Comparison of ENCODE assay signal across 1 cellular context in genomic region chr1:36576118-36576517, GRCh38.
TF ChIP-seq lines count a peak whose summit lies in the region.

No MANE protein-coding gene starts in this region.

TF ChIP-seq in K562, 482 proteins besides CTCF, POLR2A, EP300 and RAD21 (continued from another document):
- no peak for TF ChIP-seq TAF9B (IDR thresholded peaks at IDR 0.05; ENCODE audit: partially characterized antibody)
- no peak for TF ChIP-seq ZNF398 (CRISPR knock-in tag; IDR thresholded peaks at IDR 0.05)
- TF ChIP-seq SMARCA5 (IDR thresholded peaks at IDR 0.05), result no peak
- no peak for TF ChIP-seq IRF1 (CRISPR knock-in tag; IDR thresholded peaks at IDR 0.05; ENCODE audit: borderline replicate concordance)
- TF ChIP-seq ETV1 (tag; conservative IDR thresholded peaks at IDR 0.05; ENCODE audit: low read depth), result no peak
- TF ChIP-seq TBP (optimal IDR thresholded peaks at IDR 0.05; ENCODE audit: low read depth, low read length), result peak; percentile 21
- peak; percentile 70 for TF ChIP-seq SMC3 (conservative IDR thresholded peaks at IDR 0.05; ENCODE audit: insufficient read depth, low read depth, low read length)
- no peak for TF ChIP-seq ZSCAN29 (IDR thresholded peaks at IDR 0.05)
- TF ChIP-seq ZNF347 (CRISPR knock-in tag; IDR thresholded peaks at IDR 0.05; ENCODE audit: low read depth), result no peak
- TF ChIP-seq ZNF57 (CRISPR knock-in tag; IDR thresholded peaks at IDR 0.05), result no peak
- TF ChIP-seq ZFP30 (CRISPR knock-in tag; IDR thresholded peaks at IDR 0.05; ENCODE audit: borderline replicate concordance), result no peak
- TF ChIP-seq SIN3B (IDR thresholded peaks at IDR 0.05; ENCODE audit: low read depth), result no peak
- no peak for TF ChIP-seq DNMT1 (IDR thresholded peaks at IDR 0.05)
- TF ChIP-seq, protein P1, sequence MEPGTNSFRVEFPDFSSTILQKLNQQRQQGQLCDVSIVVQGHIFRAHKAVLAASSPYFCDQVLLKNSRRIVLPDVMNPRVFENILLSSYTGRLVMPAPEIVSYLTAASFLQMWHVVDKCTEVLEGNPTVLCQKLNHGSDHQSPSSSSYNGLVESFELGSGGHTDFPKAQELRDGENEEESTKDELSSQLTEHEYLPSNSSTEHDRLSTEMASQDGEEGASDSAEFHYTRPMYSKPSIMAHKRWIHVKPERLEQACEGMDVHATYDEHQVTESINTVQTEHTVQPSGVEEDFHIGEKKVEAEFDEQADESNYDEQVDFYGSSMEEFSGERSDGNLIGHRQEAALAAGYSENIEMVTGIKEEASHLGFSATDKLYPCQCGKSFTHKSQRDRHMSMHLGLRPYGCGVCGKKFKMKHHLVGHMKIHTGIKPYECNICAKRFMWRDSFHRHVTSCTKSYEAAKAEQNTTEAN (CRISPR knock-in tag; IDR thresholded peaks at IDR 0.05), result 0 out of 2 replicates have a peak, but pooled peaks have one; percentile 29
- TF ChIP-seq CCNT2 (IDR thresholded peaks at IDR 0.05; ENCODE audit: borderline replicate concordance, extremely low read depth, insufficient read length, low read depth, low read length), result no peak
- no peak for TF ChIP-seq HNRNPK (IDR thresholded peaks at IDR 0.05; ENCODE audit: low read depth, low read length, poor library complexity, severe bottlenecking)
- TF ChIP-seq SNRNP70 (optimal IDR thresholded peaks at IDR 0.05; ENCODE audit: low read depth, low read length), result no peak
- TF ChIP-seq NR2C1 (IDR thresholded peaks at IDR 0.05), result no peak
- no peak for TF ChIP-seq NR2C1 (tag; IDR thresholded peaks at IDR 0.05)
- TF ChIP-seq XRCC5 (IDR thresholded peaks at IDR 0.05; ENCODE audit: low read depth, low read length), result 0 out of 2 replicates have a peak, but pooled peaks have one; percentile 20
- no peak for TF ChIP-seq RAD51 (IDR thresholded peaks at IDR 0.05; ENCODE audit: borderline replicate concordance, low read depth)
- TF ChIP-seq BHLHE40 (IDR thresholded peaks at IDR 0.05; ENCODE audit: low read length), result peak; percentile 28; the same call in 1 of the 2 replicates
- TF ChIP-seq CHD2 (IDR thresholded peaks at IDR 0.05; ENCODE audit: low read depth, low read length), result 0 out of 2 replicates have a peak, but pooled peaks have one; percentile 33
- no peak for TF ChIP-seq SMARCA4 (IDR thresholded peaks at IDR 0.05)
- no peak for TF ChIP-seq ZNF384 (IDR thresholded peaks at IDR 0.05; ENCODE audit: low read depth, low read length)
- TF ChIP-seq, protein P2, sequence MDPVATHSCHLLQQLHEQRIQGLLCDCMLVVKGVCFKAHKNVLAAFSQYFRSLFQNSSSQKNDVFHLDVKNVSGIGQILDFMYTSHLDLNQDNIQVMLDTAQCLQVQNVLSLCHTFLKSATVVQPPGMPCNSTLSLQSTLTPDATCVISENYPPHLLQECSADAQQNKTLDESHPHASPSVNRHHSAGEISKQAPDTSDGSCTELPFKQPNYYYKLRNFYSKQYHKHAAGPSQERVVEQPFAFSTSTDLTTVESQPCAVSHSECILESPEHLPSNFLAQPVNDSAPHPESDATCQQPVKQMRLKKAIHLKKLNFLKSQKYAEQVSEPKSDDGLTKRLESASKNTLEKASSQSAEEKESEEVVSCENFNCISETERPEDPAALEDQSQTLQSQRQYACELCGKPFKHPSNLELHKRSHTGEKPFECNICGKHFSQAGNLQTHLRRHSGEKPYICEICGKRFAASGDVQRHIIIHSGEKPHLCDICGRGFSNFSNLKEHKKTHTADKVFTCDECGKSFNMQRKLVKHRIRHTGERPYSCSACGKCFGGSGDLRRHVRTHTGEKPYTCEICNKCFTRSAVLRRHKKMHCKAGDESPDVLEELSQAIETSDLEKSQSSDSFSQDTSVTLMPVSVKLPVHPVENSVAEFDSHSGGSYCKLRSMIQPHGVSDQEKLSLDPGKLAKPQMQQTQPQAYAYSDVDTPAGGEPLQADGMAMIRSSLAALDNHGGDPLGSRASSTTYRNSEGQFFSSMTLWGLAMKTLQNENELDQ (CRISPR knock-in tag; IDR thresholded peaks at IDR 0.05; ENCODE audit: borderline replicate concordance), result no peak
- TF ChIP-seq, protein P3, sequence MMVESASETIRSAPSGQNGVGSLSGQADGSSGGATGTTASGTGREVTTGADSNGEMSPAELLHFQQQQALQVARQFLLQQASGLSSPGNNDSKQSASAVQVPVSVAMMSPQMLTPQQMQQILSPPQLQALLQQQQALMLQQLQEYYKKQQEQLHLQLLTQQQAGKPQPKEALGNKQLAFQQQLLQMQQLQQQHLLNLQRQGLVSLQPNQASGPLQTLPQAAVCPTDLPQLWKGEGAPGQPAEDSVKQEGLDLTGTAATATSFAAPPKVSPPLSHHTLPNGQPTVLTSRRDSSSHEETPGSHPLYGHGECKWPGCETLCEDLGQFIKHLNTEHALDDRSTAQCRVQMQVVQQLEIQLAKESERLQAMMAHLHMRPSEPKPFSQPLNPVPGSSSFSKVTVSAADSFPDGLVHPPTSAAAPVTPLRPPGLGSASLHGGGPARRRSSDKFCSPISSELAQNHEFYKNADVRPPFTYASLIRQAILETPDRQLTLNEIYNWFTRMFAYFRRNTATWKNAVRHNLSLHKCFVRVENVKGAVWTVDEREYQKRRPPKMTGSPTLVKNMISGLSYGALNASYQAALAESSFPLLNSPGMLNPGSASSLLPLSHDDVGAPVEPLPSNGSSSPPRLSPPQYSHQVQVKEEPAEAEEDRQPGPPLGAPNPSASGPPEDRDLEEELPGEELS (CRISPR knock-in tag; IDR thresholded peaks at IDR 0.05; ENCODE audit: borderline replicate concordance), result 0 out of 2 replicates have a peak, but pooled peaks have one; percentile 79
- TF ChIP-seq TCF3 (CRISPR knock-in tag; IDR thresholded peaks at IDR 0.05), result no peak
- TF ChIP-seq ZNF212 (CRISPR knock-in tag; IDR thresholded peaks at IDR 0.05), result no peak
- no peak for TF ChIP-seq ZNF184 (CRISPR knock-in tag; IDR thresholded peaks at IDR 0.05)
- no peak for TF ChIP-seq CEBPB (tag; IDR thresholded peaks at IDR 0.05)
- TF ChIP-seq CGGBP1 (CRISPR knock-in tag; IDR thresholded peaks at IDR 0.05), result no peak
- TF ChIP-seq BRD9 (IDR thresholded peaks at IDR 0.05; ENCODE audit: low read depth, partially characterized antibody), result no peak
- TF ChIP-seq GTF2F1 (IDR thresholded peaks at IDR 0.05; ENCODE audit: low read depth, low read length), result no peak
- no peak for TF ChIP-seq DIDO1 (tag; IDR thresholded peaks at IDR 0.05; ENCODE audit: low read depth)
- TF ChIP-seq CXXC5 (CRISPR knock-in tag; IDR thresholded peaks at IDR 0.05), result no peak
- no peak for TF ChIP-seq E2F4 (CRISPR knock-in tag; IDR thresholded peaks at IDR 0.05; ENCODE audit: low read depth)
TF ChIP-seq in K562: peak in this region for 22.
